ENCODE assay signal across 18 cellular contexts in genomic region chr14:44531648-44532047, GRCh38. TPM values are rescaled to one million over a fixed set of nuclear protein-coding genes. Genes with fewer than 3 reads are reported as not detected.
A peak's percentile ranks its signal among the peaks of the same experiment; 100 is the strongest.
DNase-seq lines count a peak whose midpoint lies in the region; ATAC-seq, FAIRE-seq and TF ChIP-seq lines count a peak whose summit lies in the region.
"Had no signal": no experiment of that assay in that cellular context is flagged by ENCODE, and none has a peak within 500 bp of the region (broad histone marks: within the 10 kb centered on the region; RNA-seq: fewer than 3 reads in every experiment).

No MANE protein-coding gene starts in this region.

- H2BK5ac ChIP-seq in mesenchymal stem cell (ENCODE audit: low read depth, low read length, poor library complexity, severe bottlenecking) = no peak overlapping the region

- no peaks in the 10 kb centered on the region for H4K20me1 ChIP-seq in astrocyte (ENCODE audit: insufficient read depth, low read length)

- no peak overlapping the region for H2AK5ac ChIP-seq in mesenchymal stem cell (ENCODE audit: low read length, severe bottlenecking)

- WGBS in mesenchymal stem cell = 32% methylated on average over 2 of the region's 2 CpGs
- WGBS in psoas muscle, 3 donors = 61 to 77% (median 75%) methylated on average over 2 of the region's 2 CpGs

- no peak for ATAC-seq in psoas muscle
- ATAC-seq: CD8-positive, alpha-beta T cell had no signal

- H3K36me3 ChIP-seq in astrocyte (ENCODE audit: insufficient read depth, low read length) = no peaks in the 10 kb centered on the region
- no peaks in the 10 kb centered on the region for H3K36me3 ChIP-seq in mesenchymal stem cell (ENCODE audit: control insufficient read depth in 1 of 2, insufficient read depth in 2 of 2, low read depth in 1 of 2, low read length in 2 of 2)
- no peaks in the 10 kb centered on the region for H3K36me3 ChIP-seq in psoas muscle (ENCODE audit: insufficient read depth in 1 of 2, low read depth in 1 of 2)

- TF ChIP-seq CTCF in astrocyte (IDR thresholded peaks at IDR 0.05; ENCODE audit: insufficient read depth, low read depth, low read length) = no peak
- TF ChIP-seq CTCF in psoas muscle (IDR thresholded peaks at IDR 0.05) = no peak

- no peaks in the 10 kb centered on the region for H3K9me3 ChIP-seq in astrocyte (ENCODE audit: insufficient read depth, low read depth, low read length)
- no peaks in the 10 kb centered on the region for H3K9me3 ChIP-seq in mesenchymal stem cell (ENCODE audit: control insufficient read depth, low read length)
- no peaks in the 10 kb centered on the region for H3K9me3 ChIP-seq in psoas muscle

- H2AFZ ChIP-seq in astrocyte (ENCODE audit: low read depth, low read length) (no peak overlapping the region), mesenchymal stem cell (ENCODE audit: low read depth, low read length) (no peak overlapping the region)

- no peaks in the 10 kb centered on the region for H3K4me1 ChIP-seq in astrocyte (ENCODE audit: insufficient read depth, low read length)
- no peaks in the 10 kb centered on the region for H3K4me1 ChIP-seq in mesenchymal stem cell (ENCODE audit: control insufficient read depth, insufficient read depth, low read depth, low read length)
- H3K4me1 ChIP-seq in psoas muscle = no peaks in the 10 kb centered on the region

- H3K27ac ChIP-seq in astrocyte (ENCODE audit: low read depth, low read length) (no peak overlapping the region), mesenchymal stem cell (ENCODE audit: low read length, poor library complexity, severe bottlenecking) (no peak overlapping the region), psoas muscle (no peak overlapping the region)
- H3K27ac ChIP-seq: HL-60 had no signal

- H3K27me3 Mint-ChIP-seq in astrocyte (ENCODE audit: low read depth, unreplicated experiment) = no peaks in the 10 kb centered on the region

- H3K4ac ChIP-seq in mesenchymal stem cell (ENCODE audit: low read depth in 1 of 2, low read length in 2 of 2) = no peak overlapping the region

- H4K8ac ChIP-seq in mesenchymal stem cell (ENCODE audit: low read length) = no peak overlapping the region

- H4K91ac ChIP-seq in mesenchymal stem cell (ENCODE audit: low read length) = no peak overlapping the region

- no peak overlapping the region for H3K4me3 ChIP-seq in astrocyte (ENCODE audit: insufficient read depth, low read depth, low read length)
- H3K4me3 ChIP-seq in mesenchymal stem cell (ENCODE audit: insufficient read depth in 1 of 2, low read depth in 1 of 2, low read length in 2 of 2) = no peak overlapping the region
- H3K4me3 ChIP-seq in psoas muscle = no peak overlapping the region

- no peaks in the 10 kb centered on the region for H3K27me3 ChIP-seq in astrocyte (ENCODE audit: insufficient read depth, low read length)
- H3K27me3 ChIP-seq in mesenchymal stem cell (ENCODE audit: control insufficient read depth in 1 of 2, insufficient read depth in 1 of 2, low read length in 2 of 2) = peaks cover 0 to 5% of the 10 kb centered on the region in 2 experiments
- H3K27me3 ChIP-seq in psoas muscle (ENCODE audit: insufficient read depth in 3 of 3, low read length in 2 of 3) = no peaks in the 10 kb centered on the region

- no peak overlapping the region for H3K18ac ChIP-seq in mesenchymal stem cell (ENCODE audit: low read depth in 1 of 2, low read length in 2 of 2)

- no peaks in the 10 kb centered on the region for H3K79me1 ChIP-seq in mesenchymal stem cell (replicated peaks; ENCODE audit: low read length, poor library complexity, severe bottlenecking)

- H2BK120ac ChIP-seq in mesenchymal stem cell (ENCODE audit: low read depth, low read length) = no peak overlapping the region

- peaks cover 2% of the 10 kb centered on the region for H3K9me3 Mint-ChIP-seq in astrocyte (ENCODE audit: unreplicated experiment)
- H3K9me3 Mint-ChIP-seq: CD8-positive, alpha-beta T cell had no signal

- no peak overlapping the region for H2BK15ac ChIP-seq in mesenchymal stem cell (ENCODE audit: low read depth, poor library complexity, severe bottlenecking)

- H3K4me1 Mint-ChIP-seq in astrocyte (ENCODE audit: low read depth, unreplicated experiment) = peaks cover 10% of the 10 kb centered on the region
- H3K4me1 Mint-ChIP-seq: CD14-positive monocyte had no signal

- intact Hi-C loops in psoas muscle (cut with DNase I) = no loop called here

- FAIRE-seq in astrocyte (lab: Jason Lieb, UNC) = no peak
- FAIRE-seq: GM19239 had no signal

- H3K79me2 ChIP-seq in astrocyte (ENCODE audit: insufficient read depth, low read length) = no peaks in the 10 kb centered on the region

- no peaks in the 10 kb centered on the region for H3K36me3 Mint-ChIP-seq in astrocyte (ENCODE audit: low read depth, unreplicated experiment)
- H3K36me3 Mint-ChIP-seq: CD14-positive monocyte; CD8-positive, alpha-beta T cell had no signal

- DNase-seq in HT1080 (ENCODE audit: low read depth) (peak; percentile 3), astrocyte (ENCODE audit: low read depth) (peak; percentile 14), mesenchymal stem cell (peak; percentile 56), inferior parietal cortex (ENCODE audit: extremely low spot score) (no peak), psoas muscle (no peak), amygdala (lab: John Stamatoyannopoulos, UW) (no peak)
- DNase-seq: CD8-positive, alpha-beta T cell; COR-L47; DMS153; DMS79 treated with DMSO at 0.1 percent for 48 hours; GF-D8; HCEC 1CT; HFFc6 had no signal

- H3K4me2 ChIP-seq in astrocyte (ENCODE audit: low read length) = no peak overlapping the region
- H3K4me2 ChIP-seq in mesenchymal stem cell (ENCODE audit: low read length, poor library complexity, severe bottlenecking) = no peak overlapping the region

- H3K14ac ChIP-seq in mesenchymal stem cell (ENCODE audit: low read length in 2 of 2) = no peak overlapping the region

- H3K9ac ChIP-seq in astrocyte (ENCODE audit: low read length) (no peak overlapping the region), mesenchymal stem cell (ENCODE audit: low read length) (no peak overlapping the region)

- H2BK12ac ChIP-seq in mesenchymal stem cell (ENCODE audit: low read length in 2 of 2) = no peak overlapping the region

- no peak overlapping the region for H3K23ac ChIP-seq in mesenchymal stem cell (ENCODE audit: low read length in 2 of 2)

- no peak overlapping the region for H3K4me3 Mint-ChIP-seq in astrocyte (ENCODE audit: unreplicated experiment)
- H3K4me3 Mint-ChIP-seq: CD14-positive monocyte; CD8-positive, alpha-beta T cell; HFFc6 had no signal

- H3K27ac Mint-ChIP-seq in astrocyte (ENCODE audit: unreplicated experiment) = no peak overlapping the region
- H3K27ac Mint-ChIP-seq: CD14-positive monocyte; CD8-positive, alpha-beta T cell; HFFc6 had no signal

RNA-seq across cellular contexts. Expression of gene FSCB, which starts 24.6 kb away (rescaled TPM):
- total RNA-seq in HT1080 (2014; rRNA removed; shearing (Covaris generic)) = not detected in 2 replicates
- polyA plus RNA-seq in HT1080 (2015; cell fraction: cytosol; rRNA removed) = not detected in 2 replicates
- not detected in 2 replicates for polyA plus RNA-seq in HT1080 (2015; cell fraction: nucleus; rRNA removed)
- total RNA-seq in astrocyte (not detected in 2 replicates), psoas muscle (not detected)
- polyA plus RNA-seq in mesenchymal stem cell (2013, experiment 1 of 2) = not detected
- not detected for polyA plus RNA-seq in mesenchymal stem cell (2013, experiment 2 of 2)
- polyA plus RNA-seq in psoas muscle = not detected
- total RNA-seq: A673; CD8-positive, alpha-beta T cell; HFFc6 had no signal
- polyA plus RNA-seq: BJ, CD14-positive monocyte had no signal

Comparison
In these comparisons a context has a peak if more than half of its experiments do, and no peak if none do; other contexts are left out.
1. DNase-seq: peak in HT1080 (single experiment), astrocyte (single experiment) and mesenchymal stem cell (single experiment); none in inferior parietal cortex (single experiment), psoas muscle (0 of 2) and amygdala (0 of 56).